ENCODE assay signal across 8 cellular contexts in the genomic region with DNA sequence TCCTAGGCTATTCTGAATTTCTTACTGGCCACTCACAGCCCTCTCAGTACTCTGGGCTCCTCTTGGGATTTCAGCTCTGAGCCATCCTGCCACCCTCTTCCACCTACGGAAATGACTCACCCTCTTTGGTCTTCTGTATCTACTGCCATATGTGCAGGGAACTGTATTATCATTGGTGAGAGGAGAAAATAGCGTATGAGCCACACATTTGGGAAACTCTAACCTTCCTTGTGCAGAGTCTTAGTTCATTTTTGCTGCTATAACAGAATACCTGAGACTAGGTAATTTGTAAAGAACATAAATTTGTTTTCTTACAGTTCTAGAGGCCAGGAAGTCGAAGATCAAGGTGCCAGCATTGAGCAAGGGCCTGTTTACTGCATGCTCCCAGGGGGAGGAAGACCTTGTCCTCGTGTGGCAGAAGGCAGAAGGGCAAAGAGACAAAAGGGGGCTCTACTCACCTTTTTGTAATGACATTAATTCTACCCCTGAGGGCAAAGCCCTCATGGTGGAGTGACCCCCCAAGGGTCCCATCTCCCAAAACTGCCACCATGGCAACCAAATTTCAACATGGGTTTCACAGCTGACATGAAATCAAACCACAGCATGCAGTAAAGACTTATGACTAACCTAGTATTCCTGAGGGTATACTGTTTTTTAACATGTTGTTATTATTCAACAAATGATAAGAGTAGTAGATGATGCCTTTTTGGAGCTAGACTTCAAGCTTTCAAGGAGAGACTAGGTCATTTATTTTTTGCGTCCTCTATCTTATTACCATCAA.
DNase-seq lines count a peak whose midpoint lies in the region; ATAC-seq and TF ChIP-seq lines count a peak whose summit lies in the region.

No MANE protein-coding gene starts in this region.

- peak overlapping the region; percentile 32; the same call in 1 of the 2 replicates for H3K27ac ChIP-seq in BLaER1

- peak; percentile 96 for DNase-seq in HT1080 (ENCODE audit: low read depth)
- peak; percentile 34 for DNase-seq in UCSD-AML1 (lab: John Stamatoyannopoulos, UW; ENCODE audit: unreplicated experiment)
- peak; percentile 54 for DNase-seq in iPS-NIHi7 (ENCODE audit: extremely low spot score)

- peak overlapping the region; percentile 55 for H3K4me2 ChIP-seq in BLaER1

- no peak overlapping the region for H3K9ac ChIP-seq in BLaER1

- peaks cover 50% of the 10 kb centered on the region for H3K4me1 ChIP-seq in BLaER1

- ATAC-seq in GM21786 (IDR thresholded peaks at IDR 0.05; ENCODE audit: unreplicated experiment) (no peak), GM18505 (IDR thresholded peaks at IDR 0.05; ENCODE audit: unreplicated experiment) (no peak), HG03442 (IDR thresholded peaks at IDR 0.05; ENCODE audit: unreplicated experiment) (no peak), HG03342 (IDR thresholded peaks at IDR 0.05; ENCODE audit: unreplicated experiment) (no peak)

- H3K36me3 ChIP-seq in BLaER1, result no peaks in the 10 kb centered on the region

- H3K9me3 ChIP-seq in BLaER1, result no peaks in the 10 kb centered on the region

- H4K20me1 ChIP-seq in BLaER1, result no peaks in the 10 kb centered on the region

- no peaks in the 10 kb centered on the region for H3K27me3 ChIP-seq in BLaER1

- H3K4me3 ChIP-seq in BLaER1, result no peak overlapping the region

- TF ChIP-seq POLR2A in GM18505 (IDR thresholded peaks at IDR 0.05; ENCODE audit: borderline replicate concordance, extremely low read depth, insufficient read depth, insufficient read length), result no peak

Comparison
In these comparisons a context has a peak if more than half of its experiments do, and no peak if none do; other contexts are left out.
1. DNase-seq: peak in every context shown above with its lines; median percentile 96 in HT1080; 54 in iPS-NIHi7; 34 in UCSD-AML1.